Comparison of ENCODE assay signal across 27 cellular contexts in genomic region chr1:237405912-237406311, GRCh38.
"Had no signal": no experiment of that assay in that cellular context is flagged by ENCODE, and none has a peak within 500 bp of the region (broad histone marks: within the 10 kb centered on the region; RNA-seq: fewer than 3 reads in every experiment).

No MANE protein-coding gene starts in this region.

- H3K27me3 ChIP-seq: stomach, suprapubic skin, testis, thyroid gland, tibial artery, tibial nerve, transverse colon, upper lobe of left lung, upper lobe of right lung, uterus, vagina had no signal

- H3K27ac ChIP-seq: stomach, suprapubic skin, testis, thoracic aorta, thyroid gland, tibial artery, tibial nerve, transverse colon, upper lobe of left lung, upper lobe of right lung, uterus, vagina had no signal

- H3K9me3 ChIP-seq: suprapubic skin, testis, thoracic aorta, thyroid gland, tibial artery, transverse colon, upper lobe of left lung, upper lobe of right lung, uterus, vagina had no signal

- DNase-seq: stimulated activated CD4-positive, alpha-beta T cell treated with anti-CD3 and anti-CD28 coated beads, Interleukin-2, amount 100 ng/mL, for 48 hours; stimulated activated CD4-positive, alpha-beta T cell treated with anti-CD3 and anti-CD28 coated beads, Interleukin-4, amount 100 ng/mL, for 1 hour; stimulated activated CD4-positive, alpha-beta T cell treated with anti-CD3 and anti-CD28 coated beads, Interleukin-4, amount 100 ng/mL, for 24 hours; stimulated activated CD4-positive, alpha-beta T cell treated with anti-CD3 and anti-CD28 coated beads, Interleukin-4, amount 100 ng/mL, for 4 hours; stimulated activated CD8-positive, alpha-beta memory T cell treated with anti-CD3 and anti-CD28 coated beads, Interleukin-4, amount 100 ng/mL, for 48 hours; stimulated activated naive B cell treated with anti-CD40 and anti-IgM and Interleukin-4, amounts not matched to agents 10 μg/mL and 1 μg/mL and 100 μg/mL, for 72 hours; stimulated activated naive CD4-positive, alpha-beta T cell; stimulated activated naive CD4-positive, alpha-beta T cell treated with Interleukin-2 at 50 U/mL for 16 hours; stimulated activated naive CD8-positive, alpha-beta T cell treated with anti-CD3 and anti-CD28 coated beads, Interleukin-15, amount 100 ng/mL, for 72 hours; stimulated activated naive CD8-positive, alpha-beta T cell treated with anti-CD3 and anti-CD28 coated beads, Interleukin-15, Interleukin-2, amounts not matched to agents 100 U/mL and 50 U/mL, for 24 hours; stomach; substantia nigra; testis; thyroid gland; tibial artery; transverse colon; trophoblast cell; upper lobe of left lung; upper lobe of right lung; uterus had no signal

- H3K4me1 ChIP-seq: stomach, suprapubic skin, testis, thyroid gland, tibial artery, tibial nerve, transverse colon, upper lobe of left lung, upper lobe of right lung, uterus, vagina had no signal

- ATAC-seq: stimulated activated effector memory CD8-positive, alpha-beta T cell treated with anti-CD3 and anti-CD28 coated beads, Interleukin-12 subunit alpha, Interleukin-12 subunit beta, amount 100 ng/mL, for 72 hours; stimulated activated memory B cell treated with anti-CD40 and anti-IgM and Interleukin-4, amounts not matched to agents 10 μg/mL and 1 μg/mL and 100 μg/mL, for 72 hours; stimulated activated naive B cell treated with anti-CD40 and anti-IgM and Interleukin-4, amounts not matched to agents 10 μg/mL and 1 μg/mL and 100 μg/mL, for 72 hours; stimulated activated naive CD8-positive, alpha-beta T cell treated with anti-CD3 and anti-CD28 coated beads, Interleukin-15, amount 100 ng/mL, for 72 hours; stimulated activated naive CD8-positive, alpha-beta T cell treated with anti-CD3 and anti-CD28 coated beads, Interleukin-15, Interleukin-2, amounts not matched to agents 100 U/mL and 50 U/mL, for 24 hours; upper lobe of right lung had no signal

- H3K4me3 ChIP-seq: stomach, suprapubic skin, testis, thoracic aorta, thyroid gland, tibial artery, tibial nerve, transverse colon, upper lobe of left lung, upper lobe of right lung, uterus, vagina had no signal

- FAIRE-seq: urothelium cell line had no signal

- H3K36me3 ChIP-seq: stomach, suprapubic skin, thyroid gland, tibial nerve, transverse colon, upper lobe of left lung, upper lobe of right lung, uterus, vagina had no signal
